Comparison of ENCODE assay signal across 1 cellular context in genomic region chr11:86692317-86692716, GRCh38.
TF ChIP-seq lines count a peak whose summit lies in the region.

No MANE protein-coding gene starts in this region.

TF ChIP-seq in SK-N-SH, 30 proteins besides CTCF, POLR2A, EP300 and RAD21 (continued from another document):
- no peak for TF ChIP-seq USF1 (IDR thresholded peaks at IDR 0.05; ENCODE audit: borderline replicate concordance, low read depth)
- TF ChIP-seq FOSL2 (IDR thresholded peaks at IDR 0.05; ENCODE audit: borderline replicate concordance, low read depth): peak; percentile 65
- TF ChIP-seq POLR2AphosphoS5 (IDR thresholded peaks at IDR 0.05; ENCODE audit: low read depth, low read length): no peak
- no peak for TF ChIP-seq RXRA (IDR thresholded peaks at IDR 0.05; ENCODE audit: borderline replicate concordance, low read depth)
- TF ChIP-seq NFIC (IDR thresholded peaks at IDR 0.05; ENCODE audit: borderline replicate concordance): peak; percentile 23; the same call in 1 of the 2 replicates
- TF ChIP-seq JUND (IDR thresholded peaks at IDR 0.05): peak; percentile 50
- TF ChIP-seq, protein P1, sequence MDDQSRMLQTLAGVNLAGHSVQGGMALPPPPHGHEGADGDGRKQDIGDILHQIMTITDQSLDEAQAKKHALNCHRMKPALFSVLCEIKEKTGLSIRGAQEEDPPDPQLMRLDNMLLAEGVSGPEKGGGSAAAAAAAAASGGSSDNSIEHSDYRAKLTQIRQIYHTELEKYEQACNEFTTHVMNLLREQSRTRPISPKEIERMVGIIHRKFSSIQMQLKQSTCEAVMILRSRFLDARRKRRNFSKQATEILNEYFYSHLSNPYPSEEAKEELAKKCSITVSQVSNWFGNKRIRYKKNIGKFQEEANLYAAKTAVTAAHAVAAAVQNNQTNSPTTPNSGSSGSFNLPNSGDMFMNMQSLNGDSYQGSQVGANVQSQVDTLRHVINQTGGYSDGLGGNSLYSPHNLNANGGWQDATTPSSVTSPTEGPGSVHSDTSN (IDR thresholded peaks at IDR 0.05): peak; percentile 54; the same call in 1 of the 2 replicates
- no peak for TF ChIP-seq NRF1 (IDR thresholded peaks at IDR 0.05; ENCODE audit: low read depth, low read length)
